ENCODE assay signal across 11 cellular contexts in genomic region chr3:150255416-150255815, GRCh38.
DNase-seq lines count a peak whose midpoint lies in the region; ATAC-seq, FAIRE-seq and TF ChIP-seq lines count a peak whose summit lies in the region.
"Had no signal": no experiment of that assay in that cellular context is flagged by ENCODE, and none has a peak within 500 bp of the region (broad histone marks: within the 10 kb centered on the region; RNA-seq: fewer than 3 reads in every experiment).

No MANE protein-coding gene starts in this region.

- DNase-seq in NCI-H446 treated with DMSO at 0.1 percent for 48 hours (lab: John Stamatoyannopoulos, UW) = peak; percentile 98
- peak; percentile 32 for DNase-seq in fibroblast of gingiva (ENCODE audit: low read depth)
- peak in 1 of 2 donors; percentile 68 for DNase-seq in suprapubic skin (ENCODE audit: low spot score in 2 of 2)
- DNase-seq in H54 (ENCODE audit: insufficient read length, low spot score) = no peak
- no peak for DNase-seq in Karpas-422
- no peak for DNase-seq in osteocyte (ENCODE audit: extremely low spot score, unreplicated experiment)
- DNase-seq: DMS53; PC-3; stimulated activated naive CD4-positive, alpha-beta T cell had no signal

- H3K36me3 Mint-ChIP-seq in nephron (ENCODE audit: low read depth) (peaks cover 3% of the 10 kb centered on the region), osteocyte (ENCODE audit: unreplicated experiment) (no peaks in the 10 kb centered on the region)

- 33% methylated on average over 3 of the region's 3 CpGs for WGBS in suprapubic skin

- no peak for TF ChIP-seq POLR2A in suprapubic skin (IDR thresholded peaks at IDR 0.05)
- no peak for TF ChIP-seq POLR2A in H54 (IDR thresholded peaks at IDR 0.05; ENCODE audit: low read depth, low read length)

- H3K9ac ChIP-seq in Karpas-422 (ENCODE audit: low read length) = no peak overlapping the region

- H3K4me3 Mint-ChIP-seq in nephron (no peak overlapping the region), osteocyte (ENCODE audit: unreplicated experiment) (no peak overlapping the region)

- no peak for TF ChIP-seq EP300 in suprapubic skin (IDR thresholded peaks at IDR 0.05)

- H3K27me3 Mint-ChIP-seq in nephron (ENCODE audit: low read depth) (no peaks in the 10 kb centered on the region), osteocyte (ENCODE audit: unreplicated experiment) (no peaks in the 10 kb centered on the region)

- H4K20me1 ChIP-seq in Karpas-422 (ENCODE audit: insufficient read depth, low read depth, low read length) = no peaks in the 10 kb centered on the region

- no peaks in the 10 kb centered on the region for H3K27me3 ChIP-seq in suprapubic skin
- H3K27me3 ChIP-seq in Karpas-422 (ENCODE audit: low read length) = no peaks in the 10 kb centered on the region

- no peak overlapping the region; the same call in 1 of the 2 replicates for H2AFZ ChIP-seq in Karpas-422 (ENCODE audit: low read length)

- no peak for ATAC-seq in GM21526 (IDR thresholded peaks at IDR 0.05; ENCODE audit: low FRiP score, unreplicated experiment)
- ATAC-seq: PC-3 had no signal

- no peaks in the 10 kb centered on the region for H3K9me3 ChIP-seq in suprapubic skin
- H3K9me3 ChIP-seq in Karpas-422 (ENCODE audit: low read length) = no peaks in the 10 kb centered on the region

- H3K4me1 ChIP-seq in suprapubic skin = peaks cover 40% of the 10 kb centered on the region
- peaks cover 4% of the 10 kb centered on the region; the same call in 1 of the 2 replicates for H3K4me1 ChIP-seq in Karpas-422 (ENCODE audit: low read length)

- no peaks in the 10 kb centered on the region for H3K79me2 ChIP-seq in Karpas-422 (ENCODE audit: low read length)

- no peaks in the 10 kb centered on the region for H3K9me2 ChIP-seq in Karpas-422 (replicated peaks; ENCODE audit: insufficient read depth, low read length)

- H3K27ac Mint-ChIP-seq in nephron (peak overlapping the region; percentile 88 to 94 (median 90)), osteocyte (ENCODE audit: unreplicated experiment) (no peak overlapping the region)

- H3K4me1 Mint-ChIP-seq in nephron (peaks cover 49% of the 10 kb centered on the region), osteocyte (ENCODE audit: unreplicated experiment) (peaks cover 64% of the 10 kb centered on the region)

- H3K9me3 Mint-ChIP-seq in nephron = peaks cover 4% of the 10 kb centered on the region
- peaks cover 9% of the 10 kb centered on the region for H3K9me3 Mint-ChIP-seq in osteocyte (ENCODE audit: unreplicated experiment)

- peak overlapping the region; percentile 82 for H3K27ac ChIP-seq in suprapubic skin
- H3K27ac ChIP-seq in Karpas-422 (ENCODE audit: low read length) = no peak overlapping the region

- H3K4me2 ChIP-seq in Karpas-422 (ENCODE audit: low read depth, low read length, poor library complexity, severe bottlenecking) = no peak overlapping the region

- H3K4me3 ChIP-seq in suprapubic skin = no peak overlapping the region
- no peak overlapping the region for H3K4me3 ChIP-seq in Karpas-422 (ENCODE audit: low read length)

- H3K36me3 ChIP-seq in suprapubic skin (no peaks in the 10 kb centered on the region), Karpas-422 (ENCODE audit: insufficient read depth, low read length) (no peaks in the 10 kb centered on the region)

- no peak for FAIRE-seq in H54 (lab: Jason Lieb, UNC)

- TF ChIP-seq CTCF in nephron (IDR thresholded peaks at IDR 0.05; ENCODE audit: unreplicated experiment in 3 of 3) = no peak
- no peak for TF ChIP-seq CTCF in suprapubic skin (IDR thresholded peaks at IDR 0.05)
- TF ChIP-seq CTCF in osteocyte (IDR thresholded peaks at IDR 0.05) = no peak

Comparison
In these comparisons a context has a peak if more than half of its experiments do, and no peak if none do; other contexts are left out.
1. DNase-seq: peak in NCI-H446 treated with DMSO at 0.1 percent for 48 hours (single experiment) and fibroblast of gingiva (single experiment); none in H54 (single experiment), Karpas-422 (single experiment) and osteocyte (single experiment).